Comparison of ENCODE assay signal across 17 cellular contexts in the genomic region with DNA sequence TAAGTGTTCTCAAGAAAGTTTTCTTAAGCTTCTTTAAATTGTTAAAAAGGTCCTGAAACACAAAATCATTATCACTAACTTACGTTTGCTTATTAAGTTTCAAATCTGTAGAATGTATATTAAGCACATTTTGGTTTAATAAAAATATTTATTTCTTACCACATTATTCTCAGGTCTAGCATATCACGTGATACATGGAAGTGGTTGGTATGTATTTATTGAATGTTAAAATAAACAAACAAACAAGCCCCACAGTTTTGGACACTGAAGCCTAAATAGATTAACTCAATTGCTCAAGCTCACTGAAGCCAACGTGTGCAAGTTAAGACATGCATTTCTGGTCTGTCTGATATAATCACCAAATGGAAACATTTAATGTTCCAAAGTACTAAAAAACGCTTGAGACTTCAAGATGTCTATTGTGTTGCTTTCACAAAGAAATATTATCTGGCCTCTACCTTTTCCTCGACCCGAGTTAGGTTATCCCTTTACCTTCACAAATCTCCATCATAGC.
"Had no signal": no experiment of that assay in that cellular context is flagged by ENCODE, and none has a peak within 500 bp of the region (broad histone marks: within the 10 kb centered on the region; RNA-seq: fewer than 3 reads in every experiment).

No MANE protein-coding gene starts in this region.

- H3K4me1 Mint-ChIP-seq: naive thymus-derived CD8-positive, alpha-beta T cell had no signal

- H3K27me3 ChIP-seq: colonic mucosa, heart left ventricle, sigmoid colon had no signal

- DNase-seq: colonic mucosa; dermis blood vessel endothelial cell; erythroblast; foreskin melanocyte; heart left ventricle; hippocampal formation; kidney glomerular epithelial cell; mucosa of descending colon; naive thymus-derived CD8-positive, alpha-beta T cell; posterior cingulate gyrus; sigmoid colon; stimulated activated CD4-positive, alpha-beta T cell treated with anti-CD3 and anti-CD28 coated beads, Interleukin-12 subunit alpha, Interleukin-12 subunit beta, amount 100 ng/mL, for 4 hours; stimulated activated CD4-positive, alpha-beta T cell treated with anti-CD3 and anti-CD28 coated beads, Interleukin-2, amount 100 ng/mL, for 48 hours; stimulated activated naive CD4-positive, alpha-beta T cell treated with Interleukin-2 at 50 U/mL for 16 hours had no signal

- H3K36me3 ChIP-seq: colonic mucosa, heart left ventricle, sigmoid colon had no signal

- H3K27ac Mint-ChIP-seq: naive thymus-derived CD8-positive, alpha-beta T cell; type B pancreatic cell had no signal

- H3K4me3 Mint-ChIP-seq: naive thymus-derived CD8-positive, alpha-beta T cell; type B pancreatic cell had no signal

- H3K27ac ChIP-seq: colonic mucosa, heart left ventricle, sigmoid colon, skin epidermis had no signal

- ATAC-seq: heart left ventricle; mucosa of descending colon; naive thymus-derived CD8-positive, alpha-beta T cell had no signal

- FAIRE-seq: urothelium cell line had no signal

- H3K27me3 Mint-ChIP-seq: type B pancreatic cell had no signal

- H3K36me3 Mint-ChIP-seq: naive thymus-derived CD8-positive, alpha-beta T cell; type B pancreatic cell had no signal

- H3K4me1 ChIP-seq: colonic mucosa, heart left ventricle, sigmoid colon had no signal

- H3K4me3 ChIP-seq: colonic mucosa, heart left ventricle, mucosa of descending colon, sigmoid colon, skin epidermis had no signal

- H3K9me3 Mint-ChIP-seq: naive thymus-derived CD8-positive, alpha-beta T cell had no signal

- H3K9me3 ChIP-seq: colonic mucosa, heart left ventricle, mucosa of descending colon, sigmoid colon had no signal
